Comparison of ENCODE assay signal across 1 cellular context in genomic region chr21:34526236-34526617, GRCh38.
TF ChIP-seq lines count a peak whose summit lies in the region.

No MANE protein-coding gene starts in this region.

TF ChIP-seq in HepG2, 621 proteins besides CTCF, POLR2A, EP300 and RAD21 (continued from another document):
- TF ChIP-seq TFDP2 (CRISPR knock-in tag; IDR thresholded peaks at IDR 0.05): no peak
- no peak for TF ChIP-seq ZNF510 (CRISPR knock-in tag; IDR thresholded peaks at IDR 0.05; ENCODE audit: low read depth)
- TF ChIP-seq ZNF749 (CRISPR knock-in tag; IDR thresholded peaks at IDR 0.05; ENCODE audit: borderline replicate concordance): no peak
- TF ChIP-seq STAG1 (CRISPR knock-in tag; IDR thresholded peaks at IDR 0.05): no peak
- no peak for TF ChIP-seq HNRNPL (IDR thresholded peaks at IDR 0.05; ENCODE audit: low read depth, low read length)
- TF ChIP-seq KLF12 (CRISPR knock-in tag; IDR thresholded peaks at IDR 0.05; ENCODE audit: borderline replicate concordance): no peak
- no peak for TF ChIP-seq ZBTB8A (CRISPR knock-in tag; IDR thresholded peaks at IDR 0.05; ENCODE audit: borderline replicate concordance, low read depth)
- TF ChIP-seq ZNF280D (CRISPR knock-in tag; IDR thresholded peaks at IDR 0.05): 0 out of 2 replicates have a peak, but pooled peaks have one; percentile 24
- no peak for TF ChIP-seq ZBTB49 (CRISPR knock-in tag; IDR thresholded peaks at IDR 0.05; ENCODE audit: borderline replicate concordance)
- no peak for TF ChIP-seq GATA4 (IDR thresholded peaks at IDR 0.05; ENCODE audit: borderline replicate concordance, low read depth)
- TF ChIP-seq NFIB (CRISPR knock-in tag; IDR thresholded peaks at IDR 0.05; ENCODE audit: borderline replicate concordance): no peak
- TF ChIP-seq NKX3-1 (CRISPR knock-in tag; IDR thresholded peaks at IDR 0.05): no peak
- TF ChIP-seq KDM5B (CRISPR knock-in tag; IDR thresholded peaks at IDR 0.05; ENCODE audit: borderline replicate concordance): no peak
- no peak for TF ChIP-seq TIGD3 (CRISPR knock-in tag; IDR thresholded peaks at IDR 0.05; ENCODE audit: borderline replicate concordance)
- TF ChIP-seq ZNF841 (CRISPR knock-in tag; IDR thresholded peaks at IDR 0.05; ENCODE audit: borderline replicate concordance): no peak
TF ChIP-seq in HepG2: peak in this region for 3.
